ENCODE assay signal across 1 cellular context in the genomic region with DNA sequence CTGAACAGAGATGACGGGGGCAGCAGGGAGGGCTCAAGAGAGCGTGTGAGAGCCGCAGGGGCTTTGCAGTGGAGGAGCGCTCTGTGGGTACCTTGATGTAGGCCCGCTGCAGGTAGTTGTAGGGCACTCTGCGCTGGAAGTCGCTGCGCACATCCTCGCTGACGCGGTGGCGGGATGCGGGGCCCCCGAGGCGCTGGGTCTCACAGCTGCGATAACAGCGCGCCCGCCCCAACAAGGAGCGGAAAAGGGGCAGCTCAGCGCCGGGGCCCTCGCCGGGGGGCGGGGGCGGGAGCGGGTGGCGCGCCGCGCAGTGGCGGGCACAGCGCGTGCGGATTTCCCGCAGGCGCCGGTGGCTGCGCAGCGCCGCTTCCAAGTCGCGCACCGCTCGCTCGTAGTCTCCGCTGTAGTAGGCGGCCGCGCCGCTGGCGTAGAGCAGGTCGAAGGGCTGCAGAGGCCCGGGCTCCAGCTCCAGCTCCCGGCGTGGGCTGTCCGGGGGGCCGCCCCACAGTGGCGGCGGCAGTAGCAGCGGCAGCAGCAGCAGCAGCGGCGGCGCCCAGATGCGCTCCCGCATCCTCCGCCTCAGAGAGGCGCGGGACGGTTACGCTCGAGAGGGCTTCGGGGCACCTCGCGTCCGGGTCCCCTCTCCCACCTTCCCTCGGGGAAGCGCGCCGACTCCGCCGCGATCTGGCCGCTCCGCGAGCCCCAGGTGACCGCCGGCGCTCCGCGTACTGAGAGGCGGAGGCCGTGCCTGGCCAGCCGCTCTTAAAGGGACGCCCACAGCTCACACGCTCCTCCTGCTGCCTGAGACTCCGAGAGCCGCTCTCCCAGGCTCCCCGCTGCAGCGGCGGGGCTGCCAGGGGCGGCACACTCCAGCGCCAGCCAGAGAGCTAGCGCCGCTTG.
A peak's percentile ranks its signal among the peaks of the same experiment; 100 is the strongest.
TF ChIP-seq lines count a peak whose summit lies in the region.

A gene with protein sequence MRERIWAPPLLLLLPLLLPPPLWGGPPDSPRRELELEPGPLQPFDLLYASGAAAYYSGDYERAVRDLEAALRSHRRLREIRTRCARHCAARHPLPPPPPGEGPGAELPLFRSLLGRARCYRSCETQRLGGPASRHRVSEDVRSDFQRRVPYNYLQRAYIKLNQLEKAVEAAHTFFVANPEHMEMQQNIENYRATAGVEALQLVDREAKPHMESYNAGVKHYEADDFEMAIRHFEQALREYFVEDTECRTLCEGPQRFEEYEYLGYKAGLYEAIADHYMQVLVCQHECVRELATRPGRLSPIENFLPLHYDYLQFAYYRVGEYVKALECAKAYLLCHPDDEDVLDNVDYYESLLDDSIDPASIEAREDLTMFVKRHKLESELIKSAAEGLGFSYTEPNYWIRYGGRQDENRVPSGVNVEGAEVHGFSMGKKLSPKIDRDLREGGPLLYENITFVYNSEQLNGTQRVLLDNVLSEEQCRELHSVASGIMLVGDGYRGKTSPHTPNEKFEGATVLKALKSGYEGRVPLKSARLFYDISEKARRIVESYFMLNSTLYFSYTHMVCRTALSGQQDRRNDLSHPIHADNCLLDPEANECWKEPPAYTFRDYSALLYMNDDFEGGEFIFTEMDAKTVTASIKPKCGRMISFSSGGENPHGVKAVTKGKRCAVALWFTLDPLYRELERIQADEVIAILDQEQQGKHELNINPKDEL (minus strand): TSS at position 737 of the 900 bp plus-strand sequence. CDS start 166 bp downstream, at position 571.

TF ChIP-seq in HepG2, 621 proteins besides CTCF, POLR2A, EP300 and RAD21 (continued from another document and continues in another):
- TF ChIP-seq RERE (CRISPR knock-in tag; IDR thresholded peaks at IDR 0.05; ENCODE audit: low read depth) = no peak
- no peak for TF ChIP-seq RARA (CRISPR knock-in tag; IDR thresholded peaks at IDR 0.05)
- TF ChIP-seq SAFB2 (CRISPR knock-in tag; IDR thresholded peaks at IDR 0.05; ENCODE audit: borderline replicate concordance, low read depth) = no peak
- TF ChIP-seq CCDC6 (CRISPR knock-in tag; IDR thresholded peaks at IDR 0.05) = peak; percentile 55; the same call in 1 of the 2 replicates
- no peak for TF ChIP-seq NFKB2 (CRISPR knock-in tag; IDR thresholded peaks at IDR 0.05; ENCODE audit: borderline replicate concordance)
- no peak for TF ChIP-seq ZMYM3 (CRISPR knock-in tag; IDR thresholded peaks at IDR 0.05)
- no peak for TF ChIP-seq ZNF841 (CRISPR knock-in tag; IDR thresholded peaks at IDR 0.05; ENCODE audit: borderline replicate concordance)
- TF ChIP-seq, protein P1, sequence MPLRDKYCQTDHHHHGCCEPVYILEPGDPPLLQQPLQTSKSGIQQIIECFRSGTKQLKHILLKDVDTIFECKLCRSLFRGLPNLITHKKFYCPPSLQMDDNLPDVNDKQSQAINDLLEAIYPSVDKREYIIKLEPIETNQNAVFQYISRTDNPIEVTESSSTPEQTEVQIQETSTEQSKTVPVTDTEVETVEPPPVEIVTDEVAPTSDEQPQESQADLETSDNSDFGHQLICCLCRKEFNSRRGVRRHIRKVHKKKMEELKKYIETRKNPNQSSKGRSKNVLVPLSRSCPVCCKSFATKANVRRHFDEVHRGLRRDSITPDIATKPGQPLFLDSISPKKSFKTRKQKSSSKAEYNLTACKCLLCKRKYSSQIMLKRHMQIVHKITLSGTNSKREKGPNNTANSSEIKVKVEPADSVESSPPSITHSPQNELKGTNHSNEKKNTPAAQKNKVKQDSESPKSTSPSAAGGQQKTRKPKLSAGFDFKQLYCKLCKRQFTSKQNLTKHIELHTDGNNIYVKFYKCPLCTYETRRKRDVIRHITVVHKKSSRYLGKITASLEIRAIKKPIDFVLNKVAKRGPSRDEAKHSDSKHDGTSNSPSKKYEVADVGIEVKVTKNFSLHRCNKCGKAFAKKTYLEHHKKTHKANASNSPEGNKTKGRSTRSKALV (CRISPR knock-in tag; IDR thresholded peaks at IDR 0.05) = peak; percentile 100
- no peak for TF ChIP-seq ZNF879 (CRISPR knock-in tag; IDR thresholded peaks at IDR 0.05)
- TF ChIP-seq NBN (conservative IDR thresholded peaks at IDR 0.05) = no peak
- no peak for TF ChIP-seq PHF5A (CRISPR knock-in tag; IDR thresholded peaks at IDR 0.05; ENCODE audit: low read depth, unreplicated experiment)
- no peak for TF ChIP-seq ZNF781 (CRISPR knock-in tag; IDR thresholded peaks at IDR 0.05; ENCODE audit: borderline replicate concordance, not compliant biosample characterization)
- no peak for TF ChIP-seq TP53 (CRISPR knock-in tag; conservative IDR thresholded peaks at IDR 0.05)
- TF ChIP-seq ZNF101 (CRISPR knock-in tag; IDR thresholded peaks at IDR 0.05; ENCODE audit: borderline replicate concordance, low read depth) = no peak
- TF ChIP-seq, protein P2, sequence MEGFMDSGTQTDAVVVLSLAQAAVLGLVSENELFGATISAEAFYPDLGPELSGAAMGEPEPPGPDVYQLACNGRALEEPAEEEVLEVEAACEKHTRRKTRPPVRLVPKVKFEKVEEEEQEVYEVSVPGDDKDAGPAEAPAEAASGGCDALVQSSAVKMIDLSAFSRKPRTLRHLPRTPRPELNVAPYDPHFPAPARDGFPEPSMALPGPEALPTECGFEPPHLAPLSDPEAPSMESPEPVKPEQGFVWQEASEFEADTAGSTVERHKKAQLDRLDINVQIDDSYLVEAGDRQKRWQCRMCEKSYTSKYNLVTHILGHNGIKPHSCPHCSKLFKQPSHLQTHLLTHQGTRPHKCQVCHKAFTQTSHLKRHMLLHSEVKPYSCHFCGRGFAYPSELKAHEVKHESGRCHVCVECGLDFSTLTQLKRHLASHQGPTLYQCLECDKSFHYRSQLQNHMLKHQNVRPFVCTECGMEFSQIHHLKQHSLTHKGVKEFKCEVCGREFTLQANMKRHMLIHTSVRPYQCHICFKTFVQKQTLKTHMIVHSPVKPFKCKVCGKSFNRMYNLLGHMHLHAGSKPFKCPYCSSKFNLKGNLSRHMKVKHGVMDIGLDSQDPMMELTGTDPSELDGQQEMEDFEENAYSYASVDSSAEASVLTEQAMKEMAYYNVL (CRISPR knock-in tag; IDR thresholded peaks at IDR 0.05; ENCODE audit: borderline replicate concordance) = no peak
- TF ChIP-seq, protein P3, sequence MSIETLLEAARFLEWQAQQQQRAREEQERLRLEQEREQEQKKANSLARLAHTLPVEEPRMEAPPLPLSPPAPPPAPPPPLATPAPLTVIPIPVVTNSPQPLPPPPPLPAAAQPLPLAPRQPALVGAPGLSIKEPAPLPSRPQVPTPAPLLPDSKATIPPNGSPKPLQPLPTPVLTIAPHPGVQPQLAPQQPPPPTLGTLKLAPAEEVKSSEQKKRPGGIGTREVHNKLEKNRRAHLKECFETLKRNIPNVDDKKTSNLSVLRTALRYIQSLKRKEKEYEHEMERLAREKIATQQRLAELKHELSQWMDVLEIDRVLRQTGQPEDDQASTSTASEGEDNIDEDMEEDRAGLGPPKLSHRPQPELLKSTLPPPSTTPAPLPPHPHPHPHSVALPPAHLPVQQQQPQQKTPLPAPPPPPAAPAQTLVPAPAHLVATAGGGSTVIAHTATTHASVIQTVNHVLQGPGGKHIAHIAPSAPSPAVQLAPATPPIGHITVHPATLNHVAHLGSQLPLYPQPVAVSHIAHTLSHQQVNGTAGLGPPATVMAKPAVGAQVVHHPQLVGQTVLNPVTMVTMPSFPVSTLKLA (IDR thresholded peaks at IDR 0.05) = no peak
- TF ChIP-seq ZNF607 (CRISPR knock-in tag; IDR thresholded peaks at IDR 0.05; ENCODE audit: borderline replicate concordance) = no peak
- TF ChIP-seq MXD4 (CRISPR knock-in tag; IDR thresholded peaks at IDR 0.05) = no peak
- no peak for TF ChIP-seq KDM4B (CRISPR knock-in tag; IDR thresholded peaks at IDR 0.05)
- peak; percentile 26; the same call in 1 of the 2 replicates for TF ChIP-seq ARNT2 (CRISPR knock-in tag; IDR thresholded peaks at IDR 0.05; ENCODE audit: low read depth)
- no peak for TF ChIP-seq RFXANK (CRISPR knock-in tag; IDR thresholded peaks at IDR 0.05)
- TF ChIP-seq, protein P4, sequence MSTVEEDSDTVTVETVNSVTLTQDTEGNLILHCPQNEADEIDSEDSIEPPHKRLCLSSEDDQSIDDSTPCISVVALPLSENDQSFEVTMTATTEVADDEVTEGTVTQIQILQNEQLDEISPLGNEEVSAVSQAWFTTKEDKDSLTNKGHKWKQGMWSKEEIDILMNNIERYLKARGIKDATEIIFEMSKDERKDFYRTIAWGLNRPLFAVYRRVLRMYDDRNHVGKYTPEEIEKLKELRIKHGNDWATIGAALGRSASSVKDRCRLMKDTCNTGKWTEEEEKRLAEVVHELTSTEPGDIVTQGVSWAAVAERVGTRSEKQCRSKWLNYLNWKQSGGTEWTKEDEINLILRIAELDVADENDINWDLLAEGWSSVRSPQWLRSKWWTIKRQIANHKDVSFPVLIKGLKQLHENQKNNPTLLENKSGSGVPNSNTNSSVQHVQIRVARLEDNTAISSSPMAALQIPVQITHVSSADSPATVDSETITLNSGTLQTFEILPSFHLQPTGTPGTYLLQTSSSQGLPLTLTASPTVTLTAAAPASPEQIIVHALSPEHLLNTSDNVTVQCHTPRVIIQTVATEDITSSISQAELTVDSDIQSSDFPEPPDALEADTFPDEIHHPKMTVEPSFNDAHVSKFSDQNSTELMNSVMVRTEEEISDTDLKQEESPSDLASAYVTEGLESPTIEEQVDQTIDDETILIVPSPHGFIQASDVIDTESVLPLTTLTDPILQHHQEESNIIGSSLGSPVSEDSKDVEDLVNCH (CRISPR knock-in tag; IDR thresholded peaks at IDR 0.05) = no peak
- no peak for TF ChIP-seq KLF6 (CRISPR knock-in tag; IDR thresholded peaks at IDR 0.05)
- TF ChIP-seq, protein P5, sequence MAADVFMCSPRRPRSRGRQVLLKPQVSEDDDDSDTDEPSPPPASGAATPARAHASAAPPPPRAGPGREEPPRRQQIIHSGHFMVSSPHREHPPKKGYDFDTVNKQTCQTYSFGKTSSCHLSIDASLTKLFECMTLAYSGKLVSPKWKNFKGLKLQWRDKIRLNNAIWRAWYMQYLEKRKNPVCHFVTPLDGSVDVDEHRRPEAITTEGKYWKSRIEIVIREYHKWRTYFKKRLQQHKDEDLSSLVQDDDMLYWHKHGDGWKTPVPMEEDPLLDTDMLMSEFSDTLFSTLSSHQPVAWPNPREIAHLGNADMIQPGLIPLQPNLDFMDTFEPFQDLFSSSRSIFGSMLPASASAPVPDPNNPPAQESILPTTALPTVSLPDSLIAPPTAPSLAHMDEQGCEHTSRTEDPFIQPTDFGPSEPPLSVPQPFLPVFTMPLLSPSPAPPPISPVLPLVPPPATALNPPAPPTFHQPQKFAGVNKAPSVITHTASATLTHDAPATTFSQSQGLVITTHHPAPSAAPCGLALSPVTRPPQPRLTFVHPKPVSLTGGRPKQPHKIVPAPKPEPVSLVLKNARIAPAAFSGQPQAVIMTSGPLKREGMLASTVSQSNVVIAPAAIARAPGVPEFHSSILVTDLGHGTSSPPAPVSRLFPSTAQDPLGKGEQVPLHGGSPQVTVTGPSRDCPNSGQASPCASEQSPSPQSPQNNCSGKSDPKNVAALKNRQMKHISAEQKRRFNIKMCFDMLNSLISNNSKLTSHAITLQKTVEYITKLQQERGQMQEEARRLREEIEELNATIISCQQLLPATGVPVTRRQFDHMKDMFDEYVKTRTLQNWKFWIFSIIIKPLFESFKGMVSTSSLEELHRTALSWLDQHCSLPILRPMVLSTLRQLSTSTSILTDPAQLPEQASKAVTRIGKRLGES (CRISPR knock-in tag; IDR thresholded peaks at IDR 0.05; ENCODE audit: borderline replicate concordance) = no peak
- TF ChIP-seq ZNF281 (CRISPR knock-in tag; IDR thresholded peaks at IDR 0.05; ENCODE audit: borderline replicate concordance) = no peak
- no peak for TF ChIP-seq HNRNPL (IDR thresholded peaks at IDR 0.05; ENCODE audit: low read depth, low read length)
- TF ChIP-seq TOE1 (CRISPR knock-in tag; IDR thresholded peaks at IDR 0.05) = no peak
- TF ChIP-seq ZNF501 (CRISPR knock-in tag; IDR thresholded peaks at IDR 0.05) = no peak
- TF ChIP-seq ZNF207 (IDR thresholded peaks at IDR 0.05; ENCODE audit: borderline replicate concordance) = no peak
- TF ChIP-seq HNF4A (CRISPR knock-in tag; IDR thresholded peaks at IDR 0.05) = no peak
